In genomic region chr19:36377541-36378178, GRCh38 we compare ENCODE assay signal across 9 cellular contexts. TPM values are rescaled to one million over a fixed set of nuclear protein-coding genes. Genes with fewer than 3 reads are reported as not detected.
DNase-seq lines count a peak whose midpoint lies in the region; ATAC-seq and TF ChIP-seq lines count a peak whose summit lies in the region.
"Had no signal": no experiment of that assay in that cellular context is flagged by ENCODE, and none has a peak within 500 bp of the region (broad histone marks: within the 10 kb centered on the region; RNA-seq: fewer than 3 reads in every experiment).

No MANE protein-coding gene starts in this region.

- peak in 1 of 2 donors; percentile 35 for TF ChIP-seq RAD21 in liver (IDR thresholded peaks at IDR 0.05)

- H3K27me3 ChIP-seq in liver (ENCODE audit: control insufficient read depth in 4 of 4, insufficient read depth in 4 of 4, low read length in 3 of 4), result no peaks in the 10 kb centered on the region
- H3K27me3 ChIP-seq in transverse colon, result no peaks in the 10 kb centered on the region

- ATAC-seq in GM18511 (IDR thresholded peaks at IDR 0.05; ENCODE audit: unreplicated experiment), result no peak
- no peak for ATAC-seq in HG02840 (IDR thresholded peaks at IDR 0.05; ENCODE audit: low FRiP score, unreplicated experiment)

- TF ChIP-seq EP300 in transverse colon (IDR thresholded peaks at IDR 0.05; ENCODE audit: low read depth), result no peak

- no peak overlapping the region for H3K9ac ChIP-seq in liver (ENCODE audit: low read depth in 1 of 2, low read length in 2 of 2)

- H3K4me3 Mint-ChIP-seq in activated naive CD4-positive, alpha-beta T cell treated with anti-CD3 and anti-CD28 coated beads for 36 hours, result peak overlapping the region; percentile 90

- H3K36me3 Mint-ChIP-seq in activated naive CD4-positive, alpha-beta T cell treated with anti-CD3 and anti-CD28 coated beads for 36 hours (ENCODE audit: low read depth), result peaks cover 24% of the 10 kb centered on the region

- H3K27ac Mint-ChIP-seq in activated naive CD4-positive, alpha-beta T cell treated with anti-CD3 and anti-CD28 coated beads for 36 hours, result no peak overlapping the region

- no peak for DNase-seq in activated naive CD4-positive, alpha-beta T cell treated with anti-CD3 and anti-CD28 coated beads for 36 hours
- no peak for DNase-seq in activated naive CD4-positive, alpha-beta T cell (lab: John Stamatoyannopoulos, UW)
- DNase-seq in astrocyte of the cerebellum (ENCODE audit: low read depth) (no peak), transverse colon (no peak)
- no peak for DNase-seq in activated CD8-positive, alpha-beta memory T cell treated with anti-CD3 and anti-CD28 coated beads for 24 hours

- H3K27ac ChIP-seq in liver (ENCODE audit: low read depth in 1 of 2, low read length in 2 of 2) (peak overlapping the region; percentile 71 to 91), transverse colon (peak overlapping the region; percentile 87 to 93 (median 90))

- H3K27me3 Mint-ChIP-seq in activated naive CD4-positive, alpha-beta T cell treated with anti-CD3 and anti-CD28 coated beads for 36 hours (ENCODE audit: low read depth), result no peaks in the 10 kb centered on the region

- in situ Hi-C loops in astrocyte of the cerebellum (cut with HindIII; ENCODE audit: low sequenced_read_pairs), result no loop called here
- in situ Hi-C loops in transverse colon (cut with MboI; ENCODE audit: low pct_ligation_motif_present in 1 of 4, low pct_unique_long_range_greater_than_20kb in 1 of 4, low sequenced_read_pairs in 3 of 4), result no loop called here

- 40% methylated on average over 10 of the region's 10 CpGs for WGBS in liver
- WGBS in transverse colon (ENCODE audit: low coverage in 1 of 2), 2 donors, result 51 to 70% methylated on average over 6 to 10 of the region's 10 CpGs

- CTCF ChIA-PET in activated naive CD4-positive, alpha-beta T cell treated with anti-CD3 and anti-CD28 coated beads for 36 hours (lab: Charles Lee), result interaction anchor here (0.6 to 0.7 kb wide), 2 partner anchors 193 to 251 kb away, joined by 3 to 4 read pairs; no protein-coding TSS in a partner anchor

- H3K4me1 ChIP-seq in liver (ENCODE audit: control insufficient read depth in 4 of 4, insufficient read depth in 4 of 4, low read length in 3 of 4) (peaks cover 2 to 17% (median 14%) of the 10 kb centered on the region in 4 donors), transverse colon (peaks cover 8 to 13% (median 10%) of the 10 kb centered on the region in 4 donors)

- H3K9me3 Mint-ChIP-seq in activated naive CD4-positive, alpha-beta T cell treated with anti-CD3 and anti-CD28 coated beads for 36 hours, result peaks cover 19% of the 10 kb centered on the region

- H3K4me3 ChIP-seq in astrocyte of the cerebellum (ENCODE audit: low read depth, low read length) (peak overlapping the region; percentile 84), liver (ENCODE audit: low read depth in 1 of 3, low read length in 3 of 3) (peak overlapping the region; percentile 81 to 99 (median 89)), transverse colon (peak overlapping the region in 3 of 4 donors; percentile 61 to 90 (median 76))

- intact Hi-C loops in activated naive CD4-positive, alpha-beta T cell treated with anti-CD3 and anti-CD28 coated beads for 36 hours (cut with micrococcal nuclease), result loop anchor here (2.0 kb wide), 6 partner anchors 41 to 473 kb away; partner anchors contain the start of genes ZFP82, ZNF146, ZNF345 and ZNF565
- intact Hi-C loops in transverse colon (cut with DNase I; ENCODE audit: low total_unique reads), result no loop called here

- peaks cover 3 to 11% (median 5%) of the 10 kb centered on the region in 4 donors for H3K9me3 ChIP-seq in liver (ENCODE audit: control insufficient read depth in 4 of 4, low read length in 3 of 4)
- no peaks in the 10 kb centered on the region for H3K9me3 ChIP-seq in transverse colon

- no peak for TF ChIP-seq POLR2A in transverse colon (IDR thresholded peaks at IDR 0.05)

- H3K36me3 ChIP-seq in liver (ENCODE audit: control insufficient read depth in 4 of 4, insufficient read depth in 3 of 4, low read depth in 1 of 4, low read length in 3 of 4) (peaks cover 0 to 2% (median 0%) of the 10 kb centered on the region in 4 donors), transverse colon (no peaks in the 10 kb centered on the region)
- H3K36me3 ChIP-seq: HAP-1 had no signal

- H3K4me1 Mint-ChIP-seq in activated naive CD4-positive, alpha-beta T cell treated with anti-CD3 and anti-CD28 coated beads for 36 hours (ENCODE audit: low read depth), result peaks cover 10% of the 10 kb centered on the region

- TF ChIP-seq CTCF in astrocyte of the cerebellum (IDR thresholded peaks at IDR 0.05; ENCODE audit: low read depth, low read length, missing control alignments) (no peak), liver (IDR thresholded peaks at IDR 0.05; ENCODE audit: low read depth, low read length, missing input control) (no peak), transverse colon (IDR thresholded peaks at IDR 0.05) (no peak)

TF ChIP-seq in liver, 16 proteins besides CTCF, POLR2A, EP300 and RAD21:
- TF ChIP-seq ATF3 (IDR thresholded peaks at IDR 0.05) (no peak), HNF4A (conservative IDR thresholded peaks at IDR 0.05) (peak; percentile 84 to 90), RXRA (IDR thresholded peaks at IDR 0.05) (peak; percentile 47 to 58), YY1 (IDR thresholded peaks at IDR 0.05) (peak; percentile 26), FOXA2 (IDR thresholded peaks at IDR 0.05) (no peak), HNF4G (IDR thresholded peaks at IDR 0.05) (peak; percentile 67), SP1 (IDR thresholded peaks at IDR 0.05) (peak; percentile 85), TAF1 (conservative IDR thresholded peaks at IDR 0.05) (peak; percentile 36)
- TF ChIP-seq, protein P1, sequence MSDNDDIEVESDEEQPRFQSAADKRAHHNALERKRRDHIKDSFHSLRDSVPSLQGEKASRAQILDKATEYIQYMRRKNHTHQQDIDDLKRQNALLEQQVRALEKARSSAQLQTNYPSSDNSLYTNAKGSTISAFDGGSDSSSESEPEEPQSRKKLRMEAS (IDR thresholded peaks at IDR 0.05), result no peak
TF ChIP-seq in liver: peak in this region for 6.

RNA-seq across cellular contexts. Expression of gene ZFP14, which starts 1.3 kb away (rescaled TPM):
- 1 to 10 TPM; 2.2 to 3.1 TPM for total RNA-seq in activated naive CD4-positive, alpha-beta T cell treated with anti-CD3 and anti-CD28 coated beads for 36 hours
- 1 to 10 TPM; 3.4 to 5.1 TPM for total RNA-seq in liver
- polyA plus RNA-seq in liver, result 1 to 10 TPM in 1 of 2 donors, under 1 TPM in 1; 0.43 to 3.4 TPM
- 10 to 100 TPM in 1 of 4 donors, 1 to 10 TPM in 3; 2.2 to 10.3 (median 6.3) TPM for total RNA-seq in transverse colon

RNA-seq across cellular contexts. Expression of gene ZFP82, which starts 40.8 kb away (rescaled TPM):
- 1 to 10 TPM; 2.4 to 2.6 TPM for total RNA-seq in activated naive CD4-positive, alpha-beta T cell treated with anti-CD3 and anti-CD28 coated beads for 36 hours
- 1 to 10 TPM; 1.3 to 3.1 TPM for total RNA-seq in liver
- under 1 TPM; 0.40 to 0.79 TPM for polyA plus RNA-seq in liver
- 1 to 10 TPM in 3 of 4 donors, under 1 TPM in 1; 0.80 to 3.7 (median 2.4) TPM for total RNA-seq in transverse colon
